ENCODE assay signal across 18 cellular contexts in genomic region chr14:88069677-88070076, GRCh38.
A peak's percentile ranks its signal among the peaks of the same experiment; 100 is the strongest.
DNase-seq lines count a peak whose midpoint lies in the region; ATAC-seq lines count a peak whose summit lies in the region.
"Had no signal": no experiment of that assay in that cellular context is flagged by ENCODE, and none has a peak within 500 bp of the region (broad histone marks: within the 10 kb centered on the region; RNA-seq: fewer than 3 reads in every experiment).

No MANE protein-coding gene starts in this region.

- no peaks in the 10 kb centered on the region for H3K9me3 ChIP-seq in Karpas-422 (ENCODE audit: low read length)
- H3K9me3 ChIP-seq: SJCRH30 had no signal

- no peaks in the 10 kb centered on the region for H4K20me1 ChIP-seq in Karpas-422 (ENCODE audit: insufficient read depth, low read depth, low read length)

- peaks cover 3% of the 10 kb centered on the region for H3K27me3 Mint-ChIP-seq in dendritic cell treated with granulocyte-macrophage colony-stimulating factor and Interleukin-4, amounts not matched to agents 40 ng/mL and 50 ng/mL, for 4 days

- H3K9me3 Mint-ChIP-seq in dendritic cell treated with granulocyte-macrophage colony-stimulating factor and Interleukin-4, amounts not matched to agents 40 ng/mL and 50 ng/mL, for 4 days = peaks cover 46% of the 10 kb centered on the region

- ATAC-seq in sciatic nerve (no peak), HG03139 (IDR thresholded peaks at IDR 0.05; ENCODE audit: unreplicated experiment) (no peak)

- H3K79me2 ChIP-seq in Karpas-422 (ENCODE audit: low read length) = no peaks in the 10 kb centered on the region

- H3K27ac ChIP-seq in Karpas-422 (ENCODE audit: low read length) = no peak overlapping the region
- H3K27ac ChIP-seq: GM23248, SJCRH30 had no signal

- H3K4me3 ChIP-seq in Karpas-422 (ENCODE audit: low read length) = no peak overlapping the region
- H3K4me3 ChIP-seq: GM23248, SJCRH30 had no signal

- H3K4me3 Mint-ChIP-seq in dendritic cell treated with granulocyte-macrophage colony-stimulating factor and Interleukin-4, amounts not matched to agents 40 ng/mL and 50 ng/mL, for 4 days = no peak overlapping the region
- H3K4me3 Mint-ChIP-seq: CD4-positive, alpha-beta T cell had no signal

- no peaks in the 10 kb centered on the region for H3K9me2 ChIP-seq in Karpas-422 (replicated peaks; ENCODE audit: insufficient read depth, low read length)

- DNase-seq in CD1c-positive myeloid dendritic cell (ENCODE audit: extremely low spot score) (peak; percentile 53), Karpas-422 (peak; percentile 59), NOMO-1 treated with dmso at 0.1 percent for 144 hours (lab: John Stamatoyannopoulos, UW; ENCODE audit: unreplicated experiment) (peak; percentile 31), sciatic nerve (ENCODE audit: low spot score) (no peak), NAMALWA (ENCODE audit: low spot score) (no peak)
- DNase-seq: ACHN; CD4-positive, alpha-beta T cell; DMS53; GM23248; MM.1S; NCI-H1436; NCI-H2029; NCI-H2171 treated with DMSO at 0.1 percent for 48 hours; NCI-H446 treated with DMSO at 0.1 percent for 48 hours; SJCRH30; T1000 had no signal

- H3K4me2 ChIP-seq in Karpas-422 (ENCODE audit: low read depth, low read length, poor library complexity, severe bottlenecking) = no peak overlapping the region

- H3K4me1 Mint-ChIP-seq in dendritic cell treated with granulocyte-macrophage colony-stimulating factor and Interleukin-4, amounts not matched to agents 40 ng/mL and 50 ng/mL, for 4 days (ENCODE audit: low read depth) = peaks cover 9% of the 10 kb centered on the region

- peak overlapping the region; percentile 37 for H3K27ac Mint-ChIP-seq in dendritic cell treated with granulocyte-macrophage colony-stimulating factor and Interleukin-4, amounts not matched to agents 40 ng/mL and 50 ng/mL, for 4 days
- H3K27ac Mint-ChIP-seq: CD4-positive, alpha-beta T cell had no signal

- H3K27me3 ChIP-seq in Karpas-422 (ENCODE audit: low read length) = no peaks in the 10 kb centered on the region; the same call in 1 of the 2 replicates
- H3K27me3 ChIP-seq: SJCRH30 had no signal

- no peak overlapping the region for H2AFZ ChIP-seq in Karpas-422 (ENCODE audit: low read length)
- H2AFZ ChIP-seq: GM23248 had no signal

- no peaks in the 10 kb centered on the region for H3K36me3 ChIP-seq in Karpas-422 (ENCODE audit: insufficient read depth, low read length)
- H3K36me3 ChIP-seq: SJCRH30 had no signal

- no peaks in the 10 kb centered on the region for H3K4me1 ChIP-seq in Karpas-422 (ENCODE audit: low read length)
- H3K4me1 ChIP-seq: SJCRH30 had no signal

- intact Hi-C loops in dendritic cell treated with granulocyte-macrophage colony-stimulating factor and Interleukin-4, amounts not matched to agents 40 ng/mL and 50 ng/mL, for 4 days (cut with micrococcal nuclease) = no loop called here
- intact Hi-C loops in sciatic nerve (cut with DNase I) = no loop called here

- peaks cover 20% of the 10 kb centered on the region for H3K36me3 Mint-ChIP-seq in dendritic cell treated with granulocyte-macrophage colony-stimulating factor and Interleukin-4, amounts not matched to agents 40 ng/mL and 50 ng/mL, for 4 days (ENCODE audit: low read depth)

- no peak overlapping the region for H3K9ac ChIP-seq in Karpas-422 (ENCODE audit: low read length)
- H3K9ac ChIP-seq: GM23248 had no signal

Comparison
In these comparisons a context has a peak if more than half of its experiments do, and no peak if none do; other contexts are left out.
1. DNase-seq: peak in CD1c-positive myeloid dendritic cell (single experiment), Karpas-422 (single experiment) and NOMO-1 treated with dmso at 0.1 percent for 144 hours (single experiment); none in sciatic nerve (single experiment) and NAMALWA (single experiment).